20 cellular contexts compared by ENCODE assay signal in the genomic region with DNA sequence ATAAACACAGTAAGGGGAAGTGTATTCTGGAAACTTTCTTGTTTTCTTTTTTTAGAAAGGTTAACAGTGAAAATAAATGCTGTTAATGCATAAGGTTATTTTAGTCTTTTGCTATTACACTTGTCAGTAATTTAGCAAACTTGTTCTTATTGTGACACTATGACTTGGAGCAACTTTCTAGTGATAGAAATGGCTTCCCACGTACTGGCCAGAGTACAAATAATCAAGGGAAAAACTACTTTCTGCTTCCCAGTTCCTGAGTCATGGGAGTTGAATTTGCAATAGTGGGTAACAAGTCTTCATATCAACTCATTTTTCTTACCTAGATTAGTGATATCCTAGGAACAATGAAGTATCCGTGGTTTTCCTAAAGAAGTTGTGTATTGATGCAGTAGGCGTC.
DNase-seq lines count a peak whose midpoint lies in the region; ATAC-seq and TF ChIP-seq lines count a peak whose summit lies in the region.
"Had no signal": no experiment of that assay in that cellular context is flagged by ENCODE, and none has a peak within 500 bp of the region (broad histone marks: within the 10 kb centered on the region; RNA-seq: fewer than 3 reads in every experiment).

No MANE protein-coding gene starts in this region.

- H3K9me1 ChIP-seq in IMR-90 (ENCODE audit: insufficient read depth, low read length), result no peaks in the 10 kb centered on the region

- H3K27me3 Mint-ChIP-seq in nephron (ENCODE audit: low read depth), result no peaks in the 10 kb centered on the region
- H3K27me3 Mint-ChIP-seq: B cell; CD4-positive, alpha-beta T cell had no signal

- CTCF ChIA-PET in IMR-90 (lab: Yijun Ruan, JAX), result no interaction called here

- H4K8ac ChIP-seq in IMR-90 (ENCODE audit: low read depth in 2 of 2, low read length in 2 of 2), result no peak overlapping the region

- no peak overlapping the region for H3K4me2 ChIP-seq in IMR-90 (ENCODE audit: low read depth, low read length)
- H3K4me2 ChIP-seq: BLaER1 treated with 17β-estradiol and CSF1 and Interleukin-3, amounts not matched to agents 10 nM and 100 nM had no signal

- no peak overlapping the region for H3K9ac ChIP-seq in IMR-90 (ENCODE audit: low read depth, low read length)
- H3K9ac ChIP-seq: BLaER1 treated with 17β-estradiol and CSF1 and Interleukin-3, amounts not matched to agents 10 nM and 100 nM had no signal

- no peak overlapping the region for H2AK9ac ChIP-seq in IMR-90 (replicated peaks; ENCODE audit: low read depth, low read length, poor library complexity)

- H3K79me1 ChIP-seq in IMR-90 (ENCODE audit: low read depth in 1 of 2, low read length in 2 of 2), result no peaks in the 10 kb centered on the region

- POLR2A ChIA-PET in IMR-90 (lab: Charles Lee; ENCODE audit: unreplicated experiment), result no interaction called here

- H3K36me3 ChIP-seq in heart left ventricle, result no peaks in the 10 kb centered on the region
- no peaks in the 10 kb centered on the region for H3K36me3 ChIP-seq in IMR-90 (ENCODE audit: control insufficient read depth, insufficient read depth, low read length)
- no peaks in the 10 kb centered on the region for H3K36me3 ChIP-seq in mucosa of descending colon (ENCODE audit: low read depth)
- H3K36me3 ChIP-seq: BLaER1 treated with 17β-estradiol and CSF1 and Interleukin-3, amounts not matched to agents 10 nM and 100 nM had no signal

- no peak overlapping the region for H3K23ac ChIP-seq in IMR-90 (ENCODE audit: low read depth, low read length)

- H3K27me3 ChIP-seq in heart left ventricle, result no peaks in the 10 kb centered on the region
- H3K27me3 ChIP-seq in IMR-90 (ENCODE audit: control insufficient read depth, insufficient read depth, low read length), result no peaks in the 10 kb centered on the region
- H3K27me3 ChIP-seq: BLaER1 treated with 17β-estradiol and CSF1 and Interleukin-3, amounts not matched to agents 10 nM and 100 nM had no signal

- BruUV-seq in IMR-90 (replicated peaks; lab: Mats Ljungman, UMichigan), result no TSS peak

- H3K9me3 ChIP-seq in heart left ventricle (peaks cover 0 to under 1% (median 0%) of the 10 kb centered on the region in 12 donors), IMR-90 (ENCODE audit: control insufficient read depth, insufficient read depth, low read length) (no peaks in the 10 kb centered on the region), mucosa of descending colon (no peaks in the 10 kb centered on the region)
- H3K9me3 ChIP-seq: BLaER1 treated with 17β-estradiol and CSF1 and Interleukin-3, amounts not matched to agents 10 nM and 100 nM; Caco-2 had no signal

- H2BK5ac ChIP-seq in IMR-90 (ENCODE audit: low read depth, low read length, poor library complexity, severe bottlenecking), result no peak overlapping the region

- no peaks in the 10 kb centered on the region for H3K4me1 Mint-ChIP-seq in nephron
- H3K4me1 Mint-ChIP-seq: B cell had no signal

- no peak overlapping the region for H2BK20ac ChIP-seq in IMR-90 (ENCODE audit: low read depth, low read length)

- no peak overlapping the region for H3K14ac ChIP-seq in IMR-90 (replicated peaks; ENCODE audit: low read depth, low read length)

- H3K27ac ChIP-seq in heart left ventricle, result no peak overlapping the region
- no peak overlapping the region for H3K27ac ChIP-seq in IMR-90 (ENCODE audit: insufficient read depth, low read length)
- H3K27ac ChIP-seq: BLaER1 treated with 17β-estradiol and CSF1 and Interleukin-3, amounts not matched to agents 10 nM and 100 nM; C4-2B had no signal

- no peak overlapping the region for H2AFZ ChIP-seq in IMR-90 (replicated peaks; ENCODE audit: low read length, poor library complexity)

- no peak overlapping the region for H3K4ac ChIP-seq in IMR-90 (ENCODE audit: low read depth, low read length)

- H3K27ac Mint-ChIP-seq in nephron, result peak overlapping the region in 2 of 3 experiments; percentile 36 to 59
- H3K27ac Mint-ChIP-seq: B cell; CD4-positive, alpha-beta T cell; CD8-positive, alpha-beta T cell had no signal

- in situ Hi-C loops in IMR-90 (cut with MboI; ENCODE audit: low sequenced_read_pairs), result no loop called here

- DNase-seq in Right ventricle myocardium superior (no peak), heart left ventricle (no peak), IMR-90 (peak; percentile 34), LHCN-M2 (ENCODE audit: low read depth) (peak; percentile 4), NCI-H1436 (lab: John Stamatoyannopoulos, UW) (no peak), mucosa of descending colon (no peak)
- DNase-seq: 8988T; ACHN; AML-193; Caco-2; Calu3; CD4-positive, alpha-beta T cell; CD8-positive, alpha-beta T cell; DMS79 treated with DMSO at 0.1 percent for 48 hours; GF-D8 had no signal

- no peak for TF ChIP-seq RAD21 in IMR-90 (IDR thresholded peaks at IDR 0.05; ENCODE audit: low read length)

- H3K18ac ChIP-seq in IMR-90 (ENCODE audit: low read depth, low read length), result no peak overlapping the region

- TF ChIP-seq CTCF in heart left ventricle (IDR thresholded peaks at IDR 0.05), result no peak
- no peak for TF ChIP-seq CTCF in IMR-90 (conservative IDR thresholded peaks at IDR 0.05; ENCODE audit: low read depth, low read length)
- TF ChIP-seq CTCF in nephron (IDR thresholded peaks at IDR 0.05; ENCODE audit: unreplicated experiment in 3 of 3), result no peak
- no peak for TF ChIP-seq CTCF in mucosa of descending colon (IDR thresholded peaks at IDR 0.05)

- no peaks in the 10 kb centered on the region for H3K36me3 Mint-ChIP-seq in nephron (ENCODE audit: low read depth)
- H3K36me3 Mint-ChIP-seq: CD8-positive, alpha-beta T cell had no signal

- no peak overlapping the region for H3K4me3 ChIP-seq in heart left ventricle
- no peak overlapping the region for H3K4me3 ChIP-seq in IMR-90 (ENCODE audit: insufficient read depth, low read depth, low read length)
- no peak overlapping the region for H3K4me3 ChIP-seq in mucosa of descending colon
- H3K4me3 ChIP-seq: BLaER1 treated with 17β-estradiol and CSF1 and Interleukin-3, amounts not matched to agents 10 nM and 100 nM had no signal

- H2BK15ac ChIP-seq in IMR-90 (ENCODE audit: low read depth, low read length), result no peak overlapping the region

- H4K20me1 ChIP-seq in IMR-90 (ENCODE audit: insufficient read depth, low read length), result no peaks in the 10 kb centered on the region
- H4K20me1 ChIP-seq: BLaER1 treated with 17β-estradiol and CSF1 and Interleukin-3, amounts not matched to agents 10 nM and 100 nM had no signal

- intact Hi-C loops in Right ventricle myocardium superior (cut with DNase I) (no loop called here), heart left ventricle (cut with DNase I) (no loop called here), IMR-90 (cut with micrococcal nuclease) (no loop called here), mucosa of descending colon (cut with DNase I, micrococcal nuclease) (no loop called here)

- WGBS in heart left ventricle, 4 donors, result 61 to 74% (median 67%) methylated on average over 3 of the region's 3 CpGs
- no CpG with 5 or more reads among the region's 3 CpGs for WGBS in IMR-90 (ENCODE audit: extremely low coverage in 2 of 2, insufficient read length in 1 of 2), 2 experiments

- H3K9me3 Mint-ChIP-seq in nephron, result peaks cover 9% of the 10 kb centered on the region

- peak; percentile 56 for ATAC-seq in Right ventricle myocardium superior (ENCODE audit: poor library complexity)
- no peak for ATAC-seq in heart left ventricle
- ATAC-seq in IMR-90 (ENCODE audit: low read depth), result no peak
- no peak for ATAC-seq in GM21390 (IDR thresholded peaks at IDR 0.05; ENCODE audit: unreplicated experiment)
- no peak for ATAC-seq in mucosa of descending colon
- ATAC-seq: CD8-positive, alpha-beta T cell had no signal

- H4K5ac ChIP-seq in IMR-90 (ENCODE audit: low read depth, low read length), result no peak overlapping the region

- no peak overlapping the region for H2BK120ac ChIP-seq in IMR-90 (ENCODE audit: low read depth, low read length)

- no peaks in the 10 kb centered on the region for H3K4me1 ChIP-seq in heart left ventricle
- no peaks in the 10 kb centered on the region for H3K4me1 ChIP-seq in IMR-90 (ENCODE audit: control insufficient read depth, insufficient read depth, low read length)
- H3K4me1 ChIP-seq in mucosa of descending colon (ENCODE audit: low read depth), result no peaks in the 10 kb centered on the region
- H3K4me1 ChIP-seq: BLaER1 treated with 17β-estradiol and CSF1 and Interleukin-3, amounts not matched to agents 10 nM and 100 nM; Caco-2 had no signal

- TF ChIP-seq POLR2A in heart left ventricle (IDR thresholded peaks at IDR 0.05) (no peak), IMR-90 (IDR thresholded peaks at IDR 0.05; ENCODE audit: low read depth, low read length) (no peak)

- no peak overlapping the region for H3K4me3 Mint-ChIP-seq in nephron
- H3K4me3 Mint-ChIP-seq: B cell; CD4-positive, alpha-beta T cell; CD8-positive, alpha-beta T cell had no signal

- dilution Hi-C loops in IMR-90 (cut with HindIII; ENCODE audit: low sequenced_read_pairs, unreplicated experiment), result no loop called here

- no peak overlapping the region for H4K91ac ChIP-seq in IMR-90 (ENCODE audit: insufficient read depth, low read depth, low read length)

- no peak overlapping the region for H2AK5ac ChIP-seq in IMR-90 (ENCODE audit: low read depth, low read length)

- no peak overlapping the region for H3K56ac ChIP-seq in IMR-90 (ENCODE audit: extremely low read depth, insufficient read depth, low read length)

TF ChIP-seq in IMR-90, 13 proteins besides CTCF, POLR2A, EP300 and RAD21 (continues in another document):
- TF ChIP-seq MXI1 (IDR thresholded peaks at IDR 0.05; ENCODE audit: borderline replicate concordance, low read depth, low read length) (no peak), FOS (IDR thresholded peaks at IDR 0.05; ENCODE audit: low read depth, low read length) (no peak), NFE2L2 (IDR thresholded peaks at IDR 0.05; ENCODE audit: low read depth, low read length) (no peak), MAZ (IDR thresholded peaks at IDR 0.05; ENCODE audit: borderline replicate concordance, low read depth, low read length) (no peak), MAFK (IDR thresholded peaks at IDR 0.05; ENCODE audit: low read depth, low read length) (no peak), CHD1 (IDR thresholded peaks at IDR 0.05; ENCODE audit: low read depth, low read length) (no peak), BHLHE40 (IDR thresholded peaks at IDR 0.05; ENCODE audit: low read depth, low read length) (no peak), CEBPB (IDR thresholded peaks at IDR 0.05; ENCODE audit: low read depth, low read length) (no peak), SMC3 (IDR thresholded peaks at IDR 0.05; ENCODE audit: low read depth, low read length) (no peak)
- TF ChIP-seq, protein P1, sequence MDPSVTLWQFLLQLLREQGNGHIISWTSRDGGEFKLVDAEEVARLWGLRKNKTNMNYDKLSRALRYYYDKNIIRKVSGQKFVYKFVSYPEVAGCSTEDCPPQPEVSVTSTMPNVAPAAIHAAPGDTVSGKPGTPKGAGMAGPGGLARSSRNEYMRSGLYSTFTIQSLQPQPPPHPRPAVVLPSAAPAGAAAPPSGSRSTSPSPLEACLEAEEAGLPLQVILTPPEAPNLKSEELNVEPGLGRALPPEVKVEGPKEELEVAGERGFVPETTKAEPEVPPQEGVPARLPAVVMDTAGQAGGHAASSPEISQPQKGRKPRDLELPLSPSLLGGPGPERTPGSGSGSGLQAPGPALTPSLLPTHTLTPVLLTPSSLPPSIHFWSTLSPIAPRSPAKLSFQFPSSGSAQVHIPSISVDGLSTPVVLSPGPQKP (IDR thresholded peaks at IDR 0.05; ENCODE audit: borderline replicate concordance, low read depth, low read length), result no peak

Comparison
In these comparisons a context has a peak if more than half of its experiments do, and no peak if none do; other contexts are left out.
1. DNase-seq: peak in IMR-90 (single experiment) and LHCN-M2 (single experiment); none in Right ventricle myocardium superior (single experiment), heart left ventricle (0 of 5), NCI-H1436 (single experiment) and mucosa of descending colon (0 of 3).